Comparison of ENCODE assay signal across 39 cellular contexts in the genomic region with DNA sequence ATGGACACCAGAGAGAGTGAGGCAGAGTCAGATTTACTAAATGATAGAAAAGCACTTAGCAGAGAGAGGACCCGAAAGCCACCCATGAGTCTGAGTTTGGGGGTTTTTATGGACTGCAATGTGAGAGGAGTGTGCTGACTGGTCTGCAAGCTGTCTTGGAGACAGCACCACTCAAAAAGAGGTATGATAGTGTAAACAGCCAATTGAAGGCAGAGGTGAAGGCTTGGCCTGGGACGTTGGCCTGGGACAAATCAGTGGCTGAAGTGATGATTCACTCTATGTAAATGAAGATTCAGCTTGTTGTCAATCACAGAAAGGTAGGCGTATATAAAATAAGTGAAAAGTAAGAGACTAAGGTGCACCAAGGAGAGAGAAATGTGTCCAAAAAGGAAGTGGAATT.
"Had no signal": no experiment of that assay in that cellular context is flagged by ENCODE, and none has a peak within 500 bp of the region (broad histone marks: within the 10 kb centered on the region; RNA-seq: fewer than 3 reads in every experiment).

No MANE protein-coding gene starts in this region.

- H3K27ac ChIP-seq: adrenal gland, body of pancreas, brain microvascular endothelial cell, breast epithelium, WERI-Rb-1 had no signal

- H3K9me3 ChIP-seq: adrenal gland had no signal

- H3K27me3 Mint-ChIP-seq: activated CD4-positive, alpha-beta memory T cell treated with anti-CD3 and anti-CD28 coated beads, Interleukin-2, amount 10 ng/mL, durations not matched to agents 7 days and 5 days; activated CD4-positive, alpha-beta T cell treated with anti-CD3 and anti-CD28 coated beads for 36 hours; activated CD4-positive, alpha-beta T cell treated with anti-CD3 and anti-CD28 coated beads, Interleukin-2, amount 10 ng/mL, durations not matched to agents 7 days and 5 days; activated CD8-positive, alpha-beta memory T cell treated with anti-CD3 and anti-CD28 coated beads, Interleukin-2, amount 10 ng/mL, durations not matched to agents 7 days and 5 days; activated naive CD8-positive, alpha-beta T cell treated with anti-CD3 and anti-CD28 coated beads for 36 hours; activated T-helper 17 cell treated with anti-CD3 and anti-CD28 coated beads, Interleukin-2, amount 50 U/mL, for 72 hours had no signal

- H3K4me3 ChIP-seq: adrenal gland, body of pancreas, breast epithelium had no signal

- H3K36me3 Mint-ChIP-seq: activated CD8-positive, alpha-beta memory T cell treated with anti-CD3 and anti-CD28 coated beads, Interleukin-2, amount 10 ng/mL, durations not matched to agents 7 days and 5 days; activated naive CD4-positive, alpha-beta T cell treated with anti-CD3 and anti-CD28 coated beads, Interleukin-2, amount 50 U/mL, for 72 hours; activated naive CD8-positive, alpha-beta T cell treated with anti-CD3 and anti-CD28 coated beads for 36 hours had no signal

- H3K4me3 Mint-ChIP-seq: activated CD4-positive, alpha-beta memory T cell treated with anti-CD3 and anti-CD28 coated beads, Interleukin-2, amount 10 ng/mL, durations not matched to agents 7 days and 5 days; activated CD4-positive, alpha-beta T cell treated with anti-CD3 and anti-CD28 coated beads for 36 hours; activated CD4-positive, alpha-beta T cell treated with anti-CD3 and anti-CD28 coated beads, Interleukin-2, amount 10 ng/mL, durations not matched to agents 7 days and 5 days; activated CD8-positive, alpha-beta memory T cell treated with anti-CD3 and anti-CD28 coated beads, Interleukin-2, amount 10 ng/mL, durations not matched to agents 7 days and 5 days; activated CD8-positive, alpha-beta T cell treated with anti-CD3 and anti-CD28 coated beads, Interleukin-2, amount 10 ng/mL, durations not matched to agents 7 days and 5 days; activated naive CD4-positive, alpha-beta T cell treated with anti-CD3 and anti-CD28 coated beads for 36 hours; activated naive CD8-positive, alpha-beta T cell treated with anti-CD3 and anti-CD28 coated beads for 36 hours; activated T-cell treated with anti-CD3 and anti-CD28 coated beads, Interleukin-2, amount 50 U/mL, for 4 hours; activated T-cell treated with anti-CD3 and anti-CD28 coated beads, Interleukin-2, amount 50 U/mL, for 72 hours; activated T-helper 1 cell treated with anti-CD3 and anti-CD28 coated beads, Interleukin-12 subunit alpha, Interleukin-12 subunit beta, Interleukin-2, Interleukin-4 antibody, amounts not matched to agents 30 ng/mL and 10 ng/mL and 1 ng/mL, durations not matched to agents 14 hours and 24 hours and 36 hours; activated T-helper 17 cell treated with anti-CD3 and anti-CD28 coated beads, Interleukin-2, amount 50 U/mL, for 72 hours; T-helper 1 cell treated with Interleukin-12 subunit alpha and Interleukin-12 subunit beta and Interleukin-4 antibody, amounts not matched to agents 30 μg/mL and 1 μg/mL, for 36 hours; T-helper 2 cell treated with Interferon-gamma antibody and Interleukin-4, amounts not matched to agents 5 μg/mL and 100 μg/mL, for 36 hours; WTC11 had no signal

- FAIRE-seq: astrocyte, TTC549 had no signal

- DNase-seq: activated CD4-positive, alpha-beta memory T cell treated with anti-CD3 and anti-CD28 coated beads, Interleukin-2, amount 10 ng/mL, durations not matched to agents 7 days and 5 days; activated CD4-positive, alpha-beta T cell treated with anti-CD3 and anti-CD28 coated beads for 1 hour; activated CD4-positive, alpha-beta T cell treated with anti-CD3 and anti-CD28 coated beads for 36 hours; activated CD4-positive, alpha-beta T cell treated with anti-CD3 and anti-CD28 coated beads for 48 hours; activated CD4-positive, alpha-beta T cell treated with anti-CD3 and anti-CD28 coated beads, Interleukin-2, amount 10 ng/mL, durations not matched to agents 7 days and 5 days; activated CD4-positive, alpha-beta T cell treated with anti-CD3 and anti-CD28 coated beads, Interleukin-2, amount 50 U/mL, for 48 hours; activated CD4-positive, CD25-positive, alpha-beta regulatory T cell; activated CD8-positive, alpha-beta memory T cell treated with anti-CD3 and anti-CD28 coated beads for 24 hours; activated CD8-positive, alpha-beta memory T cell treated with anti-CD3 and anti-CD28 coated beads, Interleukin-2, amount 10 ng/mL, durations not matched to agents 7 days and 5 days; activated CD8-positive, alpha-beta memory T cell treated with anti-CD3 and anti-CD28 coated beads, Interleukin-2, amount 50 U/mL, for 48 hours; activated CD8-positive, alpha-beta T cell treated with anti-CD3 and anti-CD28 coated beads, Interleukin-2, amount 10 ng/mL, durations not matched to agents 7 days and 5 days; activated effector memory CD4-positive, alpha-beta T cell treated with anti-CD3 and anti-CD28 coated beads, Interleukin-2, amount 50 U/mL, for 16 hours; activated gamma-delta T cell treated with Interleukin-2 at 50 U/mL for 16 hours; activated naive CD4-positive, alpha-beta T cell; activated naive CD4-positive, alpha-beta T cell treated with anti-CD3 and anti-CD28 coated beads for 36 hours; activated naive CD4-positive, alpha-beta T cell treated with anti-CD3 and anti-CD28 coated beads, Interleukin-2, amount 50 U/mL, for 16 hours; activated naive CD8-positive, alpha-beta T cell treated with anti-CD3 and anti-CD28 coated beads for 36 hours; activated T-cell treated with anti-CD3 and anti-CD28 coated beads, Interleukin-2, amount 50 U/mL, for 4 hours; activated T-cell treated with anti-CD3 and anti-CD28 coated beads, Interleukin-2, amount 50 U/mL, for 72 hours; adrenal gland; amniotic stem cell; aorta; body of pancreas; brain microvascular endothelial cell; central memory CD4-positive, alpha-beta T cell; T-helper 1 cell; T-helper 2 cell; T-helper 9 cell; WERI-Rb-1 had no signal

- H3K9me3 Mint-ChIP-seq: T-helper 1 cell treated with Interleukin-12 subunit alpha and Interleukin-12 subunit beta and Interleukin-4 antibody, amounts not matched to agents 30 μg/mL and 1 μg/mL, for 36 hours had no signal

- H3K4me1 Mint-ChIP-seq: activated CD4-positive, alpha-beta memory T cell treated with anti-CD3 and anti-CD28 coated beads, Interleukin-2, amount 10 ng/mL, durations not matched to agents 7 days and 5 days; activated CD4-positive, alpha-beta T cell treated with anti-CD3 and anti-CD28 coated beads for 36 hours; activated CD4-positive, alpha-beta T cell treated with anti-CD3 and anti-CD28 coated beads, Interleukin-2, amount 10 ng/mL, durations not matched to agents 7 days and 5 days; activated CD8-positive, alpha-beta memory T cell treated with anti-CD3 and anti-CD28 coated beads, Interleukin-2, amount 10 ng/mL, durations not matched to agents 7 days and 5 days; activated naive CD8-positive, alpha-beta T cell treated with anti-CD3 and anti-CD28 coated beads for 36 hours; activated T-helper 17 cell treated with anti-CD3 and anti-CD28 coated beads, Interleukin-2, amount 50 U/mL, for 72 hours had no signal

- H3K27me3 ChIP-seq: adrenal gland, body of pancreas, brain microvascular endothelial cell, breast epithelium had no signal

- H3K36me3 ChIP-seq: adrenal gland, brain microvascular endothelial cell, breast epithelium, WERI-Rb-1 had no signal

- H3K4me1 ChIP-seq: adrenal gland, body of pancreas, breast epithelium had no signal

- ATAC-seq: activated CD4-positive, alpha-beta T cell treated with anti-CD3 and anti-CD28 coated beads for 36 hours; activated CD4-positive, CD25-positive, alpha-beta regulatory T cell treated with anti-CD3 and anti-CD28 coated beads, Interleukin-2, amount 50 U/mL, for 24 hours; activated CD8-positive, alpha-beta memory T cell treated with anti-CD3 and anti-CD28 coated beads, Interleukin-2, amount 10 ng/mL, durations not matched to agents 7 days and 5 days; activated CD8-positive, alpha-beta T cell treated with anti-CD3 and anti-CD28 coated beads, Interleukin-2, amount 10 ng/mL, durations not matched to agents 7 days and 5 days; activated naive CD4-positive, alpha-beta T cell treated with anti-CD3 and anti-CD28 coated beads, Interleukin-2, amount 50 U/mL, for 72 hours; activated T-cell treated with anti-CD3 and anti-CD28 coated beads, Interleukin-2, amount 50 U/mL, for 4 hours; activated T-cell treated with anti-CD3 and anti-CD28 coated beads, Interleukin-2, amount 50 U/mL, for 72 hours; activated T-helper 17 cell treated with anti-CD3 and anti-CD28 coated beads, Interleukin-2, amount 50 U/mL, for 72 hours; body of pancreas; WTC11 had no signal

- H3K27ac Mint-ChIP-seq: activated CD4-positive, alpha-beta memory T cell treated with anti-CD3 and anti-CD28 coated beads, Interleukin-2, amount 10 ng/mL, durations not matched to agents 7 days and 5 days; activated CD4-positive, alpha-beta T cell treated with anti-CD3 and anti-CD28 coated beads for 36 hours; activated CD4-positive, alpha-beta T cell treated with anti-CD3 and anti-CD28 coated beads, Interleukin-2, amount 10 ng/mL, durations not matched to agents 7 days and 5 days; activated CD8-positive, alpha-beta memory T cell treated with anti-CD3 and anti-CD28 coated beads, Interleukin-2, amount 10 ng/mL, durations not matched to agents 7 days and 5 days; activated CD8-positive, alpha-beta T cell treated with anti-CD3 and anti-CD28 coated beads, Interleukin-2, amount 10 ng/mL, durations not matched to agents 7 days and 5 days; activated naive CD4-positive, alpha-beta T cell treated with anti-CD3 and anti-CD28 coated beads for 36 hours; activated naive CD4-positive, alpha-beta T cell treated with anti-CD3 and anti-CD28 coated beads, Interleukin-2, amount 50 U/mL, for 72 hours; activated naive CD8-positive, alpha-beta T cell treated with anti-CD3 and anti-CD28 coated beads for 36 hours; activated T-cell treated with anti-CD3 and anti-CD28 coated beads, Interleukin-2, amount 50 U/mL, for 72 hours; activated T-helper 1 cell treated with anti-CD3 and anti-CD28 coated beads, Interleukin-12 subunit alpha, Interleukin-12 subunit beta, Interleukin-2, Interleukin-4 antibody, amounts not matched to agents 30 ng/mL and 10 ng/mL and 1 ng/mL, durations not matched to agents 14 hours and 24 hours and 36 hours; activated T-helper 17 cell treated with anti-CD3 and anti-CD28 coated beads, Interleukin-2, amount 50 U/mL, for 72 hours; T-helper 1 cell treated with Interleukin-12 subunit alpha and Interleukin-12 subunit beta and Interleukin-4 antibody, amounts not matched to agents 30 μg/mL and 1 μg/mL, for 36 hours; T-helper 2 cell treated with Interferon-gamma antibody and Interleukin-4, amounts not matched to agents 5 μg/mL and 100 μg/mL, for 36 hours; WTC11 had no signal
